1 cellular context compared by ENCODE assay signal in genomic region chr17:51230306-51230705, GRCh38.
TF ChIP-seq lines count a peak whose summit lies in the region.

No MANE protein-coding gene starts in this region.

TF ChIP-seq in A549, 52 proteins besides CTCF, POLR2A, EP300 and RAD21 (continued from another document):
- no peak for TF ChIP-seq ZFP36 (IDR thresholded peaks at IDR 0.05; ENCODE audit: borderline replicate concordance, partially characterized antibody)
- no peak for TF ChIP-seq E2F6 (IDR thresholded peaks at IDR 0.05; ENCODE audit: borderline replicate concordance, low read depth)
- no peak for TF ChIP-seq ZSCAN20 (CRISPR knock-in tag; IDR thresholded peaks at IDR 0.05)
- TF ChIP-seq EHF (CRISPR knock-in tag; IDR thresholded peaks at IDR 0.05): no peak
- TF ChIP-seq POLR2AphosphoS2 (conservative IDR thresholded peaks at IDR 0.05; ENCODE audit: low read length): no peak
- TF ChIP-seq SREBF2 (IDR thresholded peaks at IDR 0.05): no peak
